ENCODE assay signal across 12 cellular contexts in genomic region chr11:11397043-11397415, GRCh38.
"Had no signal": no experiment of that assay in that cellular context is flagged by ENCODE, and none has a peak within 500 bp of the region (broad histone marks: within the 10 kb centered on the region; RNA-seq: fewer than 3 reads in every experiment).

No MANE protein-coding gene starts in this region.

- H3K36me3 ChIP-seq: ovary had no signal

- H3K27me3 ChIP-seq: foreskin keratinocyte, ovary had no signal

- H3K9me3 ChIP-seq: ovary had no signal

- DNase-seq: activated CD4-positive, alpha-beta memory T cell treated with anti-CD3 and anti-CD28 coated beads, Interleukin-2, amount 10 ng/mL, durations not matched to agents 7 days and 5 days; activated CD4-positive, alpha-beta T cell treated with anti-CD3 and anti-CD28 coated beads for 36 hours; activated gamma-delta T cell treated with Interleukin-2 at 50 U/mL for 16 hours; activated naive CD8-positive, alpha-beta T cell treated with anti-CD3 and anti-CD28 coated beads, Interleukin-2, amount 10 ng/mL, durations not matched to agents 7 days and 5 days; activated T-cell treated with anti-CD3 and anti-CD28 coated beads, Interleukin-2, amount 50 U/mL, for 72 hours; left cardiac atrium; stimulated activated CD4-positive, alpha-beta T cell treated with anti-CD3 and anti-CD28 coated beads, Interleukin-15, amount 100 ng/mL, for 24 hours; stimulated activated CD4-positive, alpha-beta T cell treated with anti-CD3 and anti-CD28 coated beads, Interleukin-4, amount 100 ng/mL, for 4 hours; T-cell had no signal

- H3K4me3 ChIP-seq: ovary had no signal

- H3K27ac ChIP-seq: foreskin keratinocyte, ovary, VCaP had no signal
